2 cellular contexts compared by ENCODE assay signal in genomic region chr3:53211704-53212702, GRCh38.
TF ChIP-seq lines count a peak whose summit lies in the region.

No MANE protein-coding gene starts in this region.

TF ChIP-seq in A549, 52 proteins besides CTCF, POLR2A, EP300 and RAD21:
- TF ChIP-seq RNF2 (IDR thresholded peaks at IDR 0.05; ENCODE audit: borderline replicate concordance, low read depth) (no peak), HOXA7 (CRISPR knock-in tag; IDR thresholded peaks at IDR 0.05) (peak; percentile 28; the same call in 1 of the 2 replicates)

TF ChIP-seq in endothelial cell of umbilical vein, 7 proteins besides CTCF, POLR2A, EP300 and RAD21:
- TF ChIP-seq GATA2 (IDR thresholded peaks at IDR 0.05; ENCODE audit: insufficient read depth, insufficient read length, low read depth, low read length) = no peak
- no peak for TF ChIP-seq POLR2AphosphoS5 (IDR thresholded peaks at IDR 0.05; ENCODE audit: insufficient read depth, low read depth, low read length)
- no peak for TF ChIP-seq MYC (IDR thresholded peaks at IDR 0.05; ENCODE audit: low read depth, low read length)
- no peak for TF ChIP-seq JUN (IDR thresholded peaks at IDR 0.05; ENCODE audit: borderline replicate concordance, insufficient read depth, insufficient read length, low read depth)
- TF ChIP-seq MAX (IDR thresholded peaks at IDR 0.05; ENCODE audit: insufficient read depth, insufficient read length) = no peak
- TF ChIP-seq FOS (IDR thresholded peaks at IDR 0.05; ENCODE audit: borderline replicate concordance, insufficient read depth, low read length) = no peak
- TF ChIP-seq EZH2 (IDR thresholded peaks at IDR 0.05; ENCODE audit: borderline replicate concordance, low read depth, low read length, severe bottlenecking) = no peak
